1 cellular context compared by ENCODE assay signal in the genomic region with DNA sequence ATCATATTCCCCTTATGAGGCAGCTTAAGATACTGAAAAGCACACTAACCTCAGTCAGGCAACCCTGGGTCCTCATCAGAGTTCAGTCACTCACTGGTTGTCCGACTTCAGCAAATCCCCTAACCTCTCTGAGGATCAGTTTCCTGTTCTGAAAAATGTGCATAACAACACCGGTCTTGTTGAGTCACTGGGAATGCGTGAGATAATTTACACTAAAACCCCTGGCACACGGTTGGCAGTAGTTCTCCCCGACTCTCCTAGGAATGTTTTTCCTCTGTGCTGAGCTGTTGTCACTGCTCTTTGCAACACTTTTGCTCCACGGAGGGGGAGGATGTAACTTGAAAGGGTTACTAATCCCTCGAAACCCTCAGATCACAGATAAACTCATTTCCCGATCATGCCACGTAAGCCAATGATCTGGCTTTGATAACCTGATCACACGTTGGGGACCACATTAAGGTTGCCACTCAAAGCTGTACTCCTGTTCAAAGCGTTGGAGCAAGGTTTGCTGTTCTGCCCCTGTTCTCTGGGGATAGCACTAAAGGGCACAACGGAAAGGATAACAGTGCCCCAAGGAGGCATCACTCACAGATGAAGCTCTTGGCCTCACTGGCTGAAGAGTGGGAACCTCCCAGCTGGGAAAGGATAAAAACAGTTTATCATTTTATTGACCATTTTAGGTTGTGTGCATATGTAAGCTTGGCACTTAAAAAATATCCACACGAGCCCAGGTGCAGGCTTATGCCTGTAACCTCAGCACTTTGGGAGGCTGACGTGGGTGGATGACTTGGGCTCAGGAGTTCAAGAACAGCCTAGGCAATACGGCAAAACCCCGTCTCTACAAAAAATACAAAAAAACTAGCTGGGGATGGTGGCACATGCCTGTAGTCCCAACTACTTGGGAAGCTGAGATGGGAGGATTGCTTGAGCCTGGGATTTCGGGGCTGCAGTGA.
TF ChIP-seq lines count a peak whose summit lies in the region.

No MANE protein-coding gene starts in this region.

TF ChIP-seq in endothelial cell of umbilical vein, 7 proteins besides CTCF, POLR2A, EP300 and RAD21:
- TF ChIP-seq GATA2 (IDR thresholded peaks at IDR 0.05; ENCODE audit: insufficient read depth, insufficient read length, low read depth, low read length) = peak; percentile 81
- TF ChIP-seq, protein P1, sequence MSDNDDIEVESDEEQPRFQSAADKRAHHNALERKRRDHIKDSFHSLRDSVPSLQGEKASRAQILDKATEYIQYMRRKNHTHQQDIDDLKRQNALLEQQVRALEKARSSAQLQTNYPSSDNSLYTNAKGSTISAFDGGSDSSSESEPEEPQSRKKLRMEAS (IDR thresholded peaks at IDR 0.05; ENCODE audit: insufficient read depth, insufficient read length) = no peak
